ENCODE assay signal across 13 cellular contexts in the genomic region with DNA sequence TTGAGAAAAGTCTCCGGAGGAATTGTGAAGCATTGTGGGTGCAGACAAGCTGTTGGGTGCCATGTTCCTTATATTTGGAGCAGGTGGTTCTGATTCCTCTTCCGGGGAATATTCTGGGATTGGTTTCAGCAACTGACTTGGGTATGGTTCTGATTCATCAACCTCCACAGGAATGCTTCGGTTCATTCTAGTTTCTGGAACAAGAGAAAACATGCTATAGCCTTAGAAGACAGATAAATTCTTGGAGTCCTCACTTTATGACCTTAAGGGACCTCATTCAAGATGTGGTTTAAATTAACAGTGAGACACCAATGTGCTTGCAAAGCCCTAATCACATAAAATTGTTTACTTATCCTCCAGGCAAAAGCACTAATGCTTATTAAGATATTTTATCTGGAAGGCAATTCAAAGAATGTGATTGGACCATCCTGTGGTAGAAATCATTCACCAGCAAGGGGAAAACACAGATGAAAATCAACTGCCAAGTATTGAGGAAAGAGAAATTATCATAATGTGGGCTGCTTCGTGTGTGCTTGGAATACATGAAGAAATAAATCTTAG. TPM values are rescaled to one million over a fixed set of nuclear protein-coding genes. Genes with fewer than 3 reads are reported as not detected.
DNase-seq lines count a peak whose midpoint lies in the region; ATAC-seq lines count a peak whose summit lies in the region.
"Had no signal": no experiment of that assay in that cellular context is flagged by ENCODE, and none has a peak within 500 bp of the region (broad histone marks: within the 10 kb centered on the region; RNA-seq: fewer than 3 reads in every experiment).

No MANE protein-coding gene starts in this region.

- DNase-seq in GM23248 (peak; percentile 83), astrocyte of the hippocampus (ENCODE audit: low read depth, low spot score) (peak; percentile 56), left lobe of liver (ENCODE audit: low spot score) (no peak), NCI-H1105 treated with DMSO at 0.1 percent for 48 hours (lab: John Stamatoyannopoulos, UW) (no peak)
- DNase-seq: activated CD4-positive, alpha-beta T cell treated with anti-CD3 and anti-CD28 coated beads for 4 hours; activated naive CD8-positive, alpha-beta T cell treated with anti-CD3 and anti-CD28 coated beads for 36 hours; stimulated activated CD8-positive, alpha-beta memory T cell treated with anti-CD3 and anti-CD28 coated beads, Interleukin-4, amount 100 ng/mL, for 48 hours had no signal

- peaks cover 65% of the 10 kb centered on the region for H3K79me2 ChIP-seq in GM23248 (ENCODE audit: insufficient read depth)

- H3K27ac ChIP-seq in GM23248 (peak overlapping the region; percentile 99), thymus (ENCODE audit: low read depth) (peak overlapping the region; percentile 22)

- no peaks in the 10 kb centered on the region for H3K36me3 ChIP-seq in GM23248 (ENCODE audit: low read depth)
- H3K36me3 ChIP-seq in thymus (ENCODE audit: control insufficient read depth, insufficient read depth): peaks cover 9% of the 10 kb centered on the region
- H3K36me3 ChIP-seq: ovary had no signal

- no peaks in the 10 kb centered on the region for H4K20me1 ChIP-seq in GM23248 (ENCODE audit: insufficient read depth)

- H2AFZ ChIP-seq in GM23248: no peak overlapping the region

- H3K4me3 ChIP-seq in GM23248: peak overlapping the region; percentile 41
- H3K4me3 ChIP-seq in thymus (ENCODE audit: low read length): no peak overlapping the region
- H3K4me3 ChIP-seq: MG63, ovary had no signal

- peak overlapping the region; percentile 63 for H3K4me2 ChIP-seq in GM23248 (ENCODE audit: unreplicated experiment)

- H3K27me3 ChIP-seq in GM23248 (replicated peaks; ENCODE audit: insufficient read depth) (no peaks in the 10 kb centered on the region), thymus (ENCODE audit: control insufficient read depth, insufficient read depth) (no peaks in the 10 kb centered on the region)
- H3K27me3 ChIP-seq: MG63, ovary had no signal

- in situ Hi-C loops in GM23248 (cut with MboI): no loop called here

- ATAC-seq in left lobe of liver (peak; percentile 7), HG03025 (IDR thresholded peaks at IDR 0.05; ENCODE audit: low FRiP score, unreplicated experiment) (no peak), GM18519 (IDR thresholded peaks at IDR 0.05; ENCODE audit: low FRiP score, unreplicated experiment) (no peak), HG03095 (IDR thresholded peaks at IDR 0.05; ENCODE audit: unreplicated experiment) (no peak)

- 0 to 2% methylated on average over 4 of the region's 4 CpGs for WGBS in GM23248 (ENCODE audit: low coverage in 1 of 2, low lambda C conversion rate in 2 of 2, missing lambda C conversion rate in 2 of 2), 2 experiments
- 96% methylated on average over 4 of the region's 4 CpGs for WGBS in thymus

- H3K9me3 ChIP-seq in GM23248 (ENCODE audit: low read depth) (no peaks in the 10 kb centered on the region), thymus (ENCODE audit: control insufficient read depth) (no peaks in the 10 kb centered on the region)
- H3K9me3 ChIP-seq: MG63, ovary had no signal

- H3K9me2 ChIP-seq in GM23248 (ENCODE audit: insufficient read depth): no peaks in the 10 kb centered on the region

- H3K4me1 ChIP-seq in GM23248 (ENCODE audit: insufficient read depth) (peaks cover 59% of the 10 kb centered on the region), thymus (ENCODE audit: control insufficient read depth, insufficient read depth, low read length) (peaks cover under 1% of the 10 kb centered on the region)

- peaks cover 69% of the 10 kb centered on the region for H3F3A ChIP-seq in GM23248 (ENCODE audit: insufficient read depth)

- H3K9ac ChIP-seq in GM23248: peak overlapping the region; percentile 79

RNA-seq across cellular contexts. Expression of a gene that starts 13.7 kb away (rescaled TPM):
- 28.7 and 40.2 TPM in 2 replicates for total RNA-seq in GM23248 (2014; rRNA removed; shearing (Covaris generic))
- polyA plus RNA-seq in GM23248 (2016; fragmentation: Nextera tagmentation; extraction: Ambion mirVana): 38.7 and 40.7 TPM in 2 replicates
- 8.3 TPM for total RNA-seq in left lobe of liver
- 38.9 TPM for polyA plus RNA-seq in thymus

Comparison
In these comparisons a context has a peak if more than half of its experiments do, and no peak if none do; other contexts are left out.
1. DNase-seq: peak in GM23248 (single experiment) and astrocyte of the hippocampus (single experiment); none in left lobe of liver (single experiment) and NCI-H1105 treated with DMSO at 0.1 percent for 48 hours (single experiment).